ENCODE assay signal across 18 cellular contexts in genomic region chr2:177404243-177404642, GRCh38.
"Had no signal": no experiment of that assay in that cellular context is flagged by ENCODE, and none has a peak within 500 bp of the region (broad histone marks: within the 10 kb centered on the region; RNA-seq: fewer than 3 reads in every experiment).

No MANE protein-coding gene starts in this region.

- H3K36me3 ChIP-seq: esophagus muscularis mucosa, sigmoid colon, vagina had no signal

- H3K4me3 ChIP-seq: sigmoid colon, vagina had no signal

- H3K9me3 ChIP-seq: esophagus muscularis mucosa, sigmoid colon, vagina had no signal

- H3K27me3 ChIP-seq: esophagus muscularis mucosa, sigmoid colon, vagina had no signal

- DNase-seq: activated CD4-positive, alpha-beta T cell treated with anti-CD3 and anti-CD28 coated beads, Interleukin-2, amount 50 U/mL, for 1 hour; activated CD8-positive, alpha-beta T cell treated with anti-CD3 and anti-CD28 coated beads for 36 hours; activated gamma-delta T cell treated with Interleukin-2 at 50 U/mL for 16 hours; activated naive CD4-positive, alpha-beta T cell treated with anti-CD3 and anti-CD28 coated beads, Interleukin-2, amount 50 U/mL, for 16 hours; activated T-cell treated with anti-CD3 and anti-CD28 coated beads, Interleukin-2, amount 50 U/mL, for 4 hours; amygdala; caudate nucleus; endodermal cell; left ventricle myocardium superior; sigmoid colon; small intestine; stimulated activated CD4-positive, alpha-beta T cell treated with anti-CD3 and anti-CD28 coated beads, Interleukin-4, amount 100 ng/mL, for 24 hours; T-helper 9 cell had no signal

- H3K27ac ChIP-seq: sigmoid colon, vagina had no signal

- ATAC-seq: activated CD8-positive, alpha-beta T cell treated with anti-CD3 and anti-CD28 coated beads for 36 hours; activated T-cell treated with anti-CD3 and anti-CD28 coated beads, Interleukin-2, amount 50 U/mL, for 4 hours; activated T-helper 17 cell treated with anti-CD3 and anti-CD28 coated beads, Interleukin-2, amount 50 U/mL, for 72 hours; left ventricle myocardium superior; stimulated activated effector memory CD8-positive, alpha-beta T cell treated with anti-CD3 and anti-CD28 coated beads, Interleukin-12 subunit alpha, Interleukin-12 subunit beta, amount 100 ng/mL, for 72 hours; WTC11 had no signal
